In the genomic region with DNA sequence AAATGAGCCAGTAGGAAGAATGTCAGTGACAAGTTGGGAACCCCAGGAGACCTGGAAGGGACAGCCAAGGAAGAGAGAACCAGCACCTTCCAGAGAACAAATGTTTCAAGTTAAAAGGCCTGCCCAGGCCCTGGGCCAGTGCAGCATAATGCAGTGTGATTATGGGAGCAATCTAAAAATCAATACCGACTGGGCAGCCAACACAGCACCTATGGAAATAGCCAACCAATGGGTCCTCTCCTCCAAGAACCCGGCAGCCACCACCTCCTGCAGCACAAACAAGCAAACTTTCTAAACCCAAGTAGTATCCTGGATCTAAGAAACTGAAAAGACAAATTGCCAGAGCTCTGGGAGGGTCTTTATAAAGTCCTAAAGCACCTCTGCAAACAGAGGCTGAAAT, we compare ENCODE assay signal across 25 cellular contexts.
"Had no signal": no experiment of that assay in that cellular context is flagged by ENCODE, and none has a peak within 500 bp of the region (broad histone marks: within the 10 kb centered on the region; RNA-seq: fewer than 3 reads in every experiment).

No MANE protein-coding gene starts in this region.

- H3K36me3 Mint-ChIP-seq: activated naive CD8-positive, alpha-beta T cell treated with anti-CD3 and anti-CD28 coated beads for 36 hours; brain; natural killer cell treated with Interleukin-12 subunit alpha and Interleukin-12 subunit beta and Interleukin-15 and Interleukin-18, amount 100 ng/mL, for 72 hours had no signal

- FAIRE-seq: colon, islet of Langerhans had no signal

- H3K27ac Mint-ChIP-seq: activated naive CD8-positive, alpha-beta T cell treated with anti-CD3 and anti-CD28 coated beads for 36 hours; activated T-helper 1 cell treated with anti-CD3 and anti-CD28 coated beads, Interleukin-12 subunit alpha, Interleukin-12 subunit beta, Interleukin-2, Interleukin-4 antibody, amounts not matched to agents 30 ng/mL and 10 ng/mL and 1 ng/mL, durations not matched to agents 14 hours and 24 hours and 36 hours; endodermal cell; natural killer cell treated with Interleukin-12 subunit alpha and Interleukin-12 subunit beta and Interleukin-15 and Interleukin-18, amount 100 ng/mL, for 72 hours; T-helper 17 cell had no signal

- H3K9me3 Mint-ChIP-seq: activated naive CD8-positive, alpha-beta T cell treated with anti-CD3 and anti-CD28 coated beads for 36 hours; activated T-helper 1 cell treated with anti-CD3 and anti-CD28 coated beads, Interleukin-12 subunit alpha, Interleukin-12 subunit beta, Interleukin-2, Interleukin-4 antibody, amounts not matched to agents 30 ng/mL and 10 ng/mL and 1 ng/mL, durations not matched to agents 14 hours and 24 hours and 36 hours; brain; endodermal cell; natural killer cell treated with Interleukin-12 subunit alpha and Interleukin-12 subunit beta and Interleukin-15 and Interleukin-18, amount 100 ng/mL, for 72 hours had no signal

- DNase-seq: activated CD4-positive, alpha-beta T cell treated with anti-CD3 and anti-CD28 coated beads, Interleukin-2, amount 50 U/mL, for 4 hours; activated naive CD4-positive, alpha-beta T cell; activated naive CD8-positive, alpha-beta T cell treated with anti-CD3 and anti-CD28 coated beads for 36 hours; activated T-cell treated with anti-CD3 and anti-CD28 coated beads for 4 hours; amniotic stem cell; central memory CD4-positive, alpha-beta T cell; endodermal cell; foreskin keratinocyte; glutamatergic neuron; hippocampal formation; left colon; nucleus accumbens; stimulated activated CD4-positive, alpha-beta T cell treated with anti-CD3 and anti-CD28 coated beads, Interleukin-12 subunit alpha, Interleukin-12 subunit beta, amount 100 ng/mL, for 4 hours; stimulated activated CD4-positive, alpha-beta T cell treated with anti-CD3 and anti-CD28 coated beads, Interleukin-1b, Interleukin-23, amount 100 ng/mL, for 48 hours; stimulated activated naive CD4-positive, alpha-beta T cell treated with Interleukin-2 at 50 U/mL for 16 hours; T-helper 17 cell; trophoblast cell; WERI-Rb-1 had no signal

- ATAC-seq: foreskin keratinocyte; left colon; natural killer cell treated with Interleukin-12 subunit alpha and Interleukin-12 subunit beta and Interleukin-15 and Interleukin-18, amount 100 ng/mL, for 72 hours; T-helper 17 cell had no signal

- H3K27me3 ChIP-seq: foreskin keratinocyte had no signal

- H3K36me3 ChIP-seq: WERI-Rb-1 had no signal

- H3K4me3 Mint-ChIP-seq: activated naive CD8-positive, alpha-beta T cell treated with anti-CD3 and anti-CD28 coated beads for 36 hours; activated T-helper 1 cell treated with anti-CD3 and anti-CD28 coated beads, Interleukin-12 subunit alpha, Interleukin-12 subunit beta, Interleukin-2, Interleukin-4 antibody, amounts not matched to agents 30 ng/mL and 10 ng/mL and 1 ng/mL, durations not matched to agents 14 hours and 24 hours and 36 hours; brain; endodermal cell; natural killer cell treated with Interleukin-12 subunit alpha and Interleukin-12 subunit beta and Interleukin-15 and Interleukin-18, amount 100 ng/mL, for 72 hours; T-helper 17 cell had no signal

- H3K4me3 ChIP-seq: lung had no signal

- H3K27ac ChIP-seq: epithelial cell of prostate, foreskin keratinocyte, WERI-Rb-1 had no signal

- H3K27me3 Mint-ChIP-seq: activated naive CD8-positive, alpha-beta T cell treated with anti-CD3 and anti-CD28 coated beads for 36 hours; brain had no signal
